10 cellular contexts compared by ENCODE assay signal in the genomic region with DNA sequence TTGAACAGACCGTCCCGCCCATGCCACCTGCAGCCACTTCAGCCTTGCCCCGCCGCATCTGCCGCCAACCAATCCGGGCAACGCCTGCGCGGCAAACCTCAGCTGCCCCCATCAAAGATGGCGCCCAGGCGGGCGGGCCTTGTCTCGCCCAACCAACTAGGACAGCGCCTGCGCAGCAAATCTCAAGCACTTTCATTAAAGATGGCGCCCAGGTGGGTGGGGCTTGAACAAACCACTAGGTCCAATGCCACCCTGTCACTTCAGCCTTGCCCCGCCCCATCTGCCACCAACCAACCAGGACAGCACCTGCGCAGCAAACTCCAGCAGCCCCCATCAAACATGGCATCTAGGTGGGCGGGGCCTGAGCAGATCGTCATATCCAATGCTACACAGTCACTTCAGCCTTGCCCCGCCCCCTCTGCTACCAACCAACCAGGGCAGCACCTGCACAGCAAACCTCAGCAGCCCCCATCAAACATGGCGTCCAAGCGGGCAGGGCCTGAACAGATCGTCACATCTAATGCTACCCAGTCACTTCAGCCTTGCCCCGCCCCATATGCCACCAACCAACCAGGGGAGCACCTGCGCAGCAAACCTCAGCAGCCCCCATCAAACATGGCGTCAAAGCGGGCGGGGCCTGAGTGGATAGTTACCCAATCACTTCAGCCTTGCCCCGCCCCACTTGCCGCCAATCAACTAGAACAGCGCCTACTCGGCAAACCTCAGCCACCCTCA. TPM values are rescaled to one million over a fixed set of nuclear protein-coding genes. Genes with fewer than 3 reads are reported as not detected.
DNase-seq lines count a peak whose midpoint lies in the region; ATAC-seq and TF ChIP-seq lines count a peak whose summit lies in the region.
"Had no signal": no experiment of that assay in that cellular context is flagged by ENCODE, and none has a peak within 500 bp of the region (broad histone marks: within the 10 kb centered on the region; RNA-seq: fewer than 3 reads in every experiment).

No MANE protein-coding gene starts in this region.

- intact Hi-C loops in cardiac septum (cut with DNase I), result loop anchor here (5.0 kb wide), 1 partner anchor 92 kb away; no protein-coding TSS in a partner anchor

- no peaks in the 10 kb centered on the region; the same call in 1 of the 2 replicates for H3K36me3 ChIP-seq in WERI-Rb-1

- DNase-seq in ELR (ENCODE audit: low read depth) (peak; percentile 1), WERI-Rb-1 (peak; percentile 98), cardiac septum (ENCODE audit: low spot score) (peak; percentile 95), pulmonary artery endothelial cell (ENCODE audit: low read depth, low spot score) (peak; percentile 47), ecto neural progenitor cell (ENCODE audit: low spot score) (no peak), NCI-H524 treated with DMSO at 0.1 percent for 48 hours (lab: John Stamatoyannopoulos, UW) (no peak)
- no peak for DNase-seq in effector CD8-positive, alpha-beta T cell (lab: John Stamatoyannopoulos, UW)

- peak overlapping the region; percentile 66 for H3K4me3 ChIP-seq in WERI-Rb-1 (ENCODE audit: low read depth, low read length)

- TF ChIP-seq CTCF in WERI-Rb-1 (IDR thresholded peaks at IDR 0.05; ENCODE audit: low read depth, low read length), result no peak

- H3K27me3 ChIP-seq in WERI-Rb-1 (ENCODE audit: insufficient read depth, low read depth, severe bottlenecking), result no peaks in the 10 kb centered on the region

- ATAC-seq in GM21723 (IDR thresholded peaks at IDR 0.05; ENCODE audit: unreplicated experiment), result no peak

- H3K27ac ChIP-seq in WERI-Rb-1, result peak overlapping the region; percentile 55

- peaks cover 9% of the 10 kb centered on the region for H3K9me3 ChIP-seq in WERI-Rb-1 (ENCODE audit: severe bottlenecking)

RNA-seq across cellular contexts. Expression of a gene that starts 1.4 kb away (rescaled TPM):
- total RNA-seq in cardiac septum (7.2 TPM), pulmonary artery endothelial cell (0.79 and 4.5 TPM in 2 replicates)
- total RNA-seq: activated naive CD4-positive, alpha-beta T cell treated with anti-CD3 and anti-CD28 coated beads, Interleukin-2, amount 50 U/mL, for 72 hours; H1 had no signal

RNA-seq across cellular contexts. Expression of a gene that starts 1.4 kb away (rescaled TPM):
- total RNA-seq in cardiac septum (not detected), pulmonary artery endothelial cell (0.46 TPM in 1 of 2 replicates, not detected in the other)
- total RNA-seq: activated naive CD4-positive, alpha-beta T cell treated with anti-CD3 and anti-CD28 coated beads, Interleukin-2, amount 50 U/mL, for 72 hours; H1 had no signal

Comparison
In these comparisons a context has a peak if more than half of its experiments do, and no peak if none do; other contexts are left out.
1. DNase-seq: peak in ELR (single experiment), WERI-Rb-1 (single experiment), cardiac septum (single experiment) and pulmonary artery endothelial cell (single experiment); none in effector CD8-positive, alpha-beta T cell (single experiment), ecto neural progenitor cell (single experiment) and NCI-H524 treated with DMSO at 0.1 percent for 48 hours (single experiment).